Comparison of ENCODE assay signal across 18 cellular contexts in genomic region chr22:17398159-17398558, GRCh38. TPM values are rescaled to one million over a fixed set of nuclear protein-coding genes. Genes with fewer than 3 reads are reported as not detected.
DNase-seq lines count a peak whose midpoint lies in the region; ATAC-seq, FAIRE-seq and TF ChIP-seq lines count a peak whose summit lies in the region.
"Had no signal": no experiment of that assay in that cellular context is flagged by ENCODE, and none has a peak within 500 bp of the region (broad histone marks: within the 10 kb centered on the region; RNA-seq: fewer than 3 reads in every experiment).

No MANE protein-coding gene starts in this region.

- H2AFZ ChIP-seq in PC-9, result no peak overlapping the region

- intact Hi-C loops in psoas muscle (cut with DNase I) (no loop called here), PC-9 (cut with micrococcal nuclease; ENCODE audit: unreplicated experiment) (no loop called here), right lobe of liver (cut with DNase I) (no loop called here)

- no peaks in the 10 kb centered on the region for H3F3A ChIP-seq in PC-9 (ENCODE audit: insufficient read depth, low read depth)

- TF ChIP-seq POLR2A in right lobe of liver (IDR thresholded peaks at IDR 0.05), result no peak

- H3K36me3 Mint-ChIP-seq in WTC11, result peaks cover 3% of the 10 kb centered on the region; the same call in 1 of the 2 replicates
- H3K36me3 Mint-ChIP-seq: CD4-positive, alpha-beta memory T cell had no signal

- H3K4me2 ChIP-seq in PC-9, result no peak overlapping the region

- H3K27ac ChIP-seq in psoas muscle (peak overlapping the region; percentile 25), PC-9 (no peak overlapping the region), right lobe of liver (no peak overlapping the region)
- H3K27ac ChIP-seq: RWPE1 had no signal

- FAIRE-seq in frontal cortex (lab: Jason Lieb, UNC), result no peak

- POLR2A ChIA-PET in WTC11 (lab: Charles Lee), result no interaction called here
- POLR2A ChIA-PET in PC-9 (lab: Charles Lee; ENCODE audit: unreplicated experiment), result no interaction called here

- CTCF ChIA-PET in WTC11 (lab: Charles Lee) (no interaction called here), PC-9 (lab: Charles Lee) (no interaction called here)

- H3K27ac Mint-ChIP-seq in WTC11, result peak overlapping the region; percentile 82

- H3K27me3 Mint-ChIP-seq in WTC11 (ENCODE audit: low read depth), result no peaks in the 10 kb centered on the region

- H3K4me1 ChIP-seq in psoas muscle (peaks cover 50% of the 10 kb centered on the region), PC-9 (replicated peaks; ENCODE audit: insufficient read depth) (no peaks in the 10 kb centered on the region), right lobe of liver (peaks cover 0 to 14% (median 6%) of the 10 kb centered on the region in 4 donors)

- H3K4me1 Mint-ChIP-seq in WTC11, result peaks cover 50% of the 10 kb centered on the region
- H3K4me1 Mint-ChIP-seq: CD4-positive, alpha-beta memory T cell had no signal

- no peak overlapping the region for H3K4me3 ChIP-seq in psoas muscle
- no peak overlapping the region for H3K4me3 ChIP-seq in PC-9
- H3K4me3 ChIP-seq in right lobe of liver, result no peak overlapping the region

- 43 to 73% (median 50%) methylated on average over 6 of the region's 6 CpGs for WGBS in psoas muscle, 3 donors
- WGBS in right lobe of liver (ENCODE audit: insufficient coverage, low coverage, low lambda C conversion rate, missing lambda C conversion rate), result 94% methylated on average over 6 of the region's 6 CpGs

- H3K27me3 ChIP-seq in psoas muscle (ENCODE audit: insufficient read depth in 3 of 3, low read length in 2 of 3) (no peaks in the 10 kb centered on the region), PC-9 (ENCODE audit: insufficient read depth, low read depth) (peaks cover 46% of the 10 kb centered on the region), right lobe of liver (no peaks in the 10 kb centered on the region)

- H3K9me2 ChIP-seq in PC-9 (ENCODE audit: insufficient read depth), result no peaks in the 10 kb centered on the region

- ATAC-seq in WTC11 (no peak), psoas muscle (no peak), right lobe of liver (no peak)
- ATAC-seq: HCT116 had no signal

- DNase-seq in Daoy (ENCODE audit: low read depth) (peak; percentile 42), WTC11 (ENCODE audit: low spot score) (no peak), iris pigment epithelial cell (ENCODE audit: low read depth) (peak; percentile 22), psoas muscle (no peak), PC-9 (no peak), frontal cortex (ENCODE audit: low spot score in 2 of 2) (no peak), right lobe of liver (no peak), NOMO-1 treated with dmso at 0.1 percent for 144 hours (lab: John Stamatoyannopoulos, UW; ENCODE audit: unreplicated experiment) (no peak)
- DNase-seq: CD4-positive, alpha-beta memory T cell; DMS79; NCI-H1436; NCI-H2029; NCI-H2171; NCI-H446 treated with DMSO at 0.1 percent for 48 hours had no signal

- no peaks in the 10 kb centered on the region for H3K36me3 ChIP-seq in psoas muscle (ENCODE audit: insufficient read depth in 1 of 2, low read depth in 1 of 2)
- H3K36me3 ChIP-seq in PC-9 (ENCODE audit: low read depth), result no peaks in the 10 kb centered on the region
- H3K36me3 ChIP-seq in right lobe of liver, result no peaks in the 10 kb centered on the region

- BruUV-seq in PC-9 (replicated peaks; lab: Mats Ljungman, UMichigan), result no TSS peak

- no peak for TF ChIP-seq CTCF in WTC11 (IDR thresholded peaks at IDR 0.05)
- no peak for TF ChIP-seq CTCF in psoas muscle (IDR thresholded peaks at IDR 0.05)
- TF ChIP-seq CTCF in PC-9 (conservative IDR thresholded peaks at IDR 0.05), result no peak
- TF ChIP-seq CTCF in right lobe of liver (IDR thresholded peaks at IDR 0.05), result no peak

- H3K9me3 Mint-ChIP-seq in WTC11, result no peaks in the 10 kb centered on the region
- H3K9me3 Mint-ChIP-seq: CD4-positive, alpha-beta memory T cell had no signal

- no peaks in the 10 kb centered on the region for H4K20me1 ChIP-seq in PC-9 (ENCODE audit: insufficient read depth)

- H3K9me3 ChIP-seq in psoas muscle (no peaks in the 10 kb centered on the region), PC-9 (ENCODE audit: insufficient read depth, low read depth) (no peaks in the 10 kb centered on the region), right lobe of liver (no peaks in the 10 kb centered on the region)

- H3K79me2 ChIP-seq in PC-9 (ENCODE audit: low read depth), result no peaks in the 10 kb centered on the region

- H3K4me3 Mint-ChIP-seq in WTC11, result no peak overlapping the region
- H3K4me3 Mint-ChIP-seq: CD4-positive, alpha-beta memory T cell had no signal

TF ChIP-seq in WTC11, 78 proteins besides CTCF, POLR2A, EP300 and RAD21:
- TF ChIP-seq GRHL2 (CRISPR knock-in tag; IDR thresholded peaks at IDR 0.05; ENCODE audit: insufficient replicate concordance, severe bottlenecking) (no peak), E2F4 (CRISPR knock-in tag; IDR thresholded peaks at IDR 0.05; ENCODE audit: borderline replicate concordance, low read depth) (no peak), RORB (CRISPR knock-in tag; IDR thresholded peaks at IDR 0.05) (no peak), ATF1 (CRISPR knock-in tag; IDR thresholded peaks at IDR 0.05) (no peak), ZNF219 (CRISPR knock-in tag; IDR thresholded peaks at IDR 0.05; ENCODE audit: borderline replicate concordance) (no peak), NR1H2 (CRISPR knock-in tag; IDR thresholded peaks at IDR 0.05) (no peak), ZBTB43 (CRISPR knock-in tag; IDR thresholded peaks at IDR 0.05) (no peak), NFYB (CRISPR knock-in tag; conservative IDR thresholded peaks at IDR 0.05; ENCODE audit: low read depth) (no peak), MLX (CRISPR knock-in tag; IDR thresholded peaks at IDR 0.05) (no peak), ZNF512 (CRISPR knock-in tag; IDR thresholded peaks at IDR 0.05; ENCODE audit: borderline replicate concordance) (no peak)

RNA-seq across cellular contexts. Expression of gene CECR2, which starts 28.9 kb away (rescaled TPM):
- 2.3 and 2.6 TPM in 2 replicates for total RNA-seq in Daoy (2014; rRNA removed; shearing (Covaris generic))
- total RNA-seq in WTC11 (2021) (110 to 111 TPM (median 110 TPM) in 3 replicates), psoas muscle (10 to 100 TPM; 19.6 to 24.1 (median 20.5) TPM), PC-9 (2021) (not detected in 2 replicates), frontal cortex (2.9 TPM), right lobe of liver (10 to 100 TPM in 3 of 6 experiments, 1 to 10 TPM in 3; 4.9 to 12.3 (median 10.0) TPM)
- polyA plus RNA-seq in psoas muscle, result 1 to 10 TPM; 1.7 to 8.1 (median 3.1) TPM
- total RNA-seq: A172; CD4-positive, alpha-beta memory T cell had no signal
- polyA plus RNA-seq: BJ; CD4-positive, alpha-beta memory T cell had no signal

Comparison
In these comparisons a context has a peak if more than half of its experiments do, and no peak if none do; other contexts are left out.
1. DNase-seq: peak in Daoy (single experiment) and iris pigment epithelial cell (single experiment); none in WTC11 (single experiment), psoas muscle (0 of 2), PC-9 (0 of 2), frontal cortex (0 of 2), right lobe of liver (0 of 3) and NOMO-1 treated with dmso at 0.1 percent for 144 hours (single experiment).